ENCODE assay signal across 16 cellular contexts in the genomic region with DNA sequence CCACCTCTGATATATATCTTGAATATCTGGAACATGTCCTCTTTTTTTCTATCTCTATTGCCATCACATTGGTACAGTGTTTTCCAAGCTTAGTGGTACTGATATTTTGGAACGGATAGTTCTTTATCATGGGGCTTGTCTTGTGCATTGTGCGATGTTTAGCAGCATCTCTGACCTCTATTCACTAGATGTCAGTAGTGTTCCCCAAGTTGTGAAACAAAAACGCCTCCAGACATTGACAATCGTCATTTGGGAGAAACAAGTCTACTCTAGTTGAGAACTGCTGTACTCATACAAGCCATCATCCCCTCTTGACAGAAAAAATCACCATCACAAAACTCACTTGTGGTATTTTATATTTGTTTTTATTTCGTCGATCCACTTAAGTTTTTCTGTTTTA.
A peak's percentile ranks its signal among the peaks of the same experiment; 100 is the strongest.
DNase-seq lines count a peak whose midpoint lies in the region; ATAC-seq and TF ChIP-seq lines count a peak whose summit lies in the region.
"Had no signal": no experiment of that assay in that cellular context is flagged by ENCODE, and none has a peak within 500 bp of the region (broad histone marks: within the 10 kb centered on the region; RNA-seq: fewer than 3 reads in every experiment).

No MANE protein-coding gene starts in this region.

- no peak for ATAC-seq in GM18519 (IDR thresholded peaks at IDR 0.05; ENCODE audit: low FRiP score, unreplicated experiment)

- H3K4me3 ChIP-seq in GM12865 (ENCODE audit: low read depth, low read length) (no peak overlapping the region), LNCaP clone FGC (ENCODE audit: low read depth, low read length) (no peak overlapping the region)
- H3K4me3 ChIP-seq: ascending aorta, heart right ventricle, ovary, uterus had no signal

- no peak overlapping the region for H3K27ac ChIP-seq in caudate nucleus (ENCODE audit: low read depth, low read length)
- H3K27ac ChIP-seq: ascending aorta, heart right ventricle, ovary, uterus had no signal

- TF ChIP-seq CTCF in GM12865 (IDR thresholded peaks at IDR 0.05; ENCODE audit: insufficient read depth, low read depth, low read length, missing control alignments) (no peak), LNCaP clone FGC (IDR thresholded peaks at IDR 0.05; ENCODE audit: control insufficient read depth, extremely low read depth, insufficient read depth) (peak; percentile 42)

- peak; percentile 9 for DNase-seq in GM12865 (ENCODE audit: low read depth)
- DNase-seq in LNCaP clone FGC (ENCODE audit: low read depth), result no peak
- DNase-seq in SK-N-DZ (ENCODE audit: low spot score), result peak; percentile 22
- peak; percentile 14 for DNase-seq in inferior parietal cortex (ENCODE audit: extremely low spot score)
- DNase-seq in NCI-H226, result no peak
- no peak for DNase-seq in caudate nucleus (lab: John Stamatoyannopoulos, UW)
- DNase-seq: activated CD4-positive, CD25-positive, alpha-beta regulatory T cell treated with anti-CD3 and anti-CD28 coated beads, Interleukin-2, amount 50 U/mL, for 72 hours; cortex of kidney; DND-41; heart right ventricle; Kasumi-1; NCI-H2029 treated with DMSO at 0.1 percent for 48 hours; ovary; uterus had no signal

Comparison
In these comparisons a context has a peak if more than half of its experiments do, and no peak if none do; other contexts are left out.
1. DNase-seq: peak in GM12865 (single experiment), SK-N-DZ (single experiment) and inferior parietal cortex (single experiment); none in LNCaP clone FGC (single experiment), NCI-H226 (single experiment) and caudate nucleus (0 of 61).